In genomic region chr17:31509095-31509804, GRCh38 we compare ENCODE assay signal across 9 cellular contexts.
DNase-seq lines count a peak whose midpoint lies in the region; ATAC-seq, FAIRE-seq and TF ChIP-seq lines count a peak whose summit lies in the region.
"Had no signal": no experiment of that assay in that cellular context is flagged by ENCODE, and none has a peak within 500 bp of the region (broad histone marks: within the 10 kb centered on the region; RNA-seq: fewer than 3 reads in every experiment).

No MANE protein-coding gene starts in this region.

- peaks cover 3% of the 10 kb centered on the region for H3K4me1 ChIP-seq in foreskin keratinocyte

- no peaks in the 10 kb centered on the region for H3K27me3 ChIP-seq in foreskin keratinocyte
- H3K27me3 ChIP-seq: esophagus squamous epithelium had no signal

- H3K27ac ChIP-seq in cingulate gyrus (ENCODE audit: low read depth, low read length): peak overlapping the region; percentile 89
- H3K27ac ChIP-seq in foreskin keratinocyte: no peak overlapping the region

- peak; percentile 31 for FAIRE-seq in HTR-8/SVneo (lab: Jason Lieb, UNC)

- DNase-seq in HTR-8/SVneo (ENCODE audit: insufficient read length, low spot score) (no peak), DMS79 treated with DMSO at 0.1 percent for 48 hours (lab: John Stamatoyannopoulos, UW) (no peak), GDM1 (lab: John Stamatoyannopoulos, UW) (no peak), foreskin keratinocyte (no peak)
- DNase-seq in stimulated activated CD8-positive, alpha-beta memory T cell treated with anti-CD3 and anti-CD28 coated beads, Interleukin-4, amount 100 ng/mL, for 48 hours: peak; percentile 57
- DNase-seq: esophagus squamous epithelium had no signal

- ATAC-seq in GM19467 (IDR thresholded peaks at IDR 0.05; ENCODE audit: unreplicated experiment) (peak; percentile 13), GM19351 (IDR thresholded peaks at IDR 0.05; ENCODE audit: unreplicated experiment) (no peak), foreskin keratinocyte (no peak)

- no peak for TF ChIP-seq CTCF in foreskin keratinocyte (conservative IDR thresholded peaks at IDR 0.05)
